ENCODE assay signal across 1 cellular context in the genomic region with DNA sequence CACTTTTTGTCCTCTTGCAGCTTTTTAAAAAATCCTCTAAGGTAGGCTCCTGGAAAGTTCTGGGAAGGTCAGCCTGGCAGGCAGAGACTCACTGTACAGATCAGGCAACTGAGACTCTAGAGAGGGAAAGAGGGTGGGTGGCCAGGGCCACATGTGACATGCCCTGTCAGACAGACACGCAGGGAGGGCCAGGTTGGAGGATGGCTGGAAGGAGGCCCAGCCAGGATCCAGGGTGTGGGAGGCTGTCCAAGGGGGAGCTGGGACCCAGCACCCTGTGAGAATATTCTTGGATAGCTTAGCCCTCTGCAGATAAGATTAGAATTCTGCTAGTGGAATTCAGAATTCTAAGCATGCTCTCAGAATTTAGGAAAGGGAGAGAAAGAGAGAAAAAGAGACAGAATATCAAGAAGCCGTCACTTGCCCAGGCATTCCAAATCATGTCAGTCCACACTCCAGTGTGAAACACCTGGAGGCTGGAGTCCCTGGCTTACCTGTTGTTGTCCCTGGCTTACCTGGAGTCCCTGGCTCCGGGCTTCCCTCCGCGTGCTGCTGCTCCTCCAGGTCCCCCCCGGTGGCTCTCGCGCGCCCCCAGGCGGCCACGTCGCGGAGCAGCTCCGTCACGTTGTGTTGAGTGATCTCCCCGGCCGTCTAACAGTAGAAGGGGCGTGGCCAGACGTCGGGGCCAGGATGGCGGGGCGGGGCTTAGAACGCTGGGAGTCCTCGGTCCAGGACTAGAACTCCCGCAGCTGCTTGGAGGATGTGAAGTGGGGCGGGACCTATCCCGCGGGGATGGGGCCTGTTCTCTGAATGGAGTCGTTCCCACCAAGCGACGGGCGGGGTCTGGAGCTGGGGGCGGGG.
TF ChIP-seq lines count a peak whose summit lies in the region.

No MANE protein-coding gene starts in this region.

TF ChIP-seq in HepG2, 621 proteins besides CTCF, POLR2A, EP300 and RAD21 (continues in another document):
- TF ChIP-seq SP5 (CRISPR knock-in tag; IDR thresholded peaks at IDR 0.05; ENCODE audit: borderline replicate concordance, low read depth) (peak; percentile 42; the same call in 1 of the 2 replicates), SP1 (IDR thresholded peaks at IDR 0.05) (no peak), SP1 (CRISPR knock-in tag; IDR thresholded peaks at IDR 0.05) (peak; percentile 62), IRF2 (CRISPR knock-in tag; IDR thresholded peaks at IDR 0.05) (peak; percentile 66), TBX2 (CRISPR knock-in tag; IDR thresholded peaks at IDR 0.05; ENCODE audit: borderline replicate concordance) (peak; percentile 36; the same call in 1 of the 2 replicates), FOXA3 (CRISPR knock-in tag; IDR thresholded peaks at IDR 0.05) (peak; percentile 16; the same call in 1 of the 2 replicates), KAT8 (CRISPR knock-in tag; IDR thresholded peaks at IDR 0.05) (peak; percentile 64), HMG20A (CRISPR knock-in tag; IDR thresholded peaks at IDR 0.05; ENCODE audit: borderline replicate concordance) (no peak), BHLHE40 (IDR thresholded peaks at IDR 0.05; ENCODE audit: low read length) (peak; percentile 45; the same call in 1 of the 2 replicates), SAP130 (CRISPR knock-in tag; IDR thresholded peaks at IDR 0.05; ENCODE audit: low read depth) (peak; percentile 43), TSC22D2 (CRISPR knock-in tag; IDR thresholded peaks at IDR 0.05; ENCODE audit: borderline replicate concordance) (peak; percentile 56; the same call in 1 of the 2 replicates), ZNF468 (CRISPR knock-in tag; IDR thresholded peaks at IDR 0.05) (no peak), GLI4 (CRISPR knock-in tag; IDR thresholded peaks at IDR 0.05; ENCODE audit: borderline replicate concordance) (no peak), ZSCAN22 (CRISPR knock-in tag; IDR thresholded peaks at IDR 0.05) (peak; percentile 55; the same call in 1 of the 2 replicates), CREB1 (IDR thresholded peaks at IDR 0.05) (peak; percentile 62), CREB1 (CRISPR knock-in tag; IDR thresholded peaks at IDR 0.05) (no peak), FOXO1 (CRISPR knock-in tag; IDR thresholded peaks at IDR 0.05) (peak; percentile 17; the same call in 1 of the 2 replicates), ZEB1 (IDR thresholded peaks at IDR 0.05; ENCODE audit: insufficient replicate concordance, low read depth) (peak; percentile 32), ARNTL (CRISPR knock-in tag; IDR thresholded peaks at IDR 0.05) (peak; percentile 86), ZNF501 (CRISPR knock-in tag; IDR thresholded peaks at IDR 0.05) (0 out of 2 replicates have a peak, but pooled peaks have one; percentile 28), STAG1 (CRISPR knock-in tag; IDR thresholded peaks at IDR 0.05) (peak; percentile 82), KMT2A (CRISPR knock-in tag; IDR thresholded peaks at IDR 0.05) (no peak), ADNP (CRISPR knock-in tag; IDR thresholded peaks at IDR 0.05) (no peak), ZNF432 (CRISPR knock-in tag; IDR thresholded peaks at IDR 0.05; ENCODE audit: borderline replicate concordance) (no peak), ERF (CRISPR knock-in tag; IDR thresholded peaks at IDR 0.05) (peak; percentile 52; the same call in 1 of the 2 replicates), ZNF777 (CRISPR knock-in tag; IDR thresholded peaks at IDR 0.05) (peak; percentile 99), KDM2A (CRISPR knock-in tag; IDR thresholded peaks at IDR 0.05; ENCODE audit: borderline replicate concordance, low read depth) (peak; percentile 83; the same call in 1 of the 2 replicates), ZNF572 (CRISPR knock-in tag; IDR thresholded peaks at IDR 0.05) (no peak), PHF8 (CRISPR knock-in tag; IDR thresholded peaks at IDR 0.05) (0 out of 2 replicates have a peak, but pooled peaks have one; percentile 22), ZMYM2 (CRISPR knock-in tag; IDR thresholded peaks at IDR 0.05) (peak; percentile 77; the same call in 1 of the 2 replicates), KLF16 (CRISPR knock-in tag; IDR thresholded peaks at IDR 0.05) (0 out of 4 replicates have a peak, but pooled peaks of 1 of the 2 experiments have one; percentile 29), PITX1 (CRISPR knock-in tag; IDR thresholded peaks at IDR 0.05) (0 out of 2 replicates have a peak, but pooled peaks have one; percentile 30), GABPB1 (CRISPR knock-in tag; IDR thresholded peaks at IDR 0.05) (peak; percentile 65), PAX8 (CRISPR knock-in tag; IDR thresholded peaks at IDR 0.05; ENCODE audit: borderline replicate concordance) (no peak)
- TF ChIP-seq, protein P1, sequence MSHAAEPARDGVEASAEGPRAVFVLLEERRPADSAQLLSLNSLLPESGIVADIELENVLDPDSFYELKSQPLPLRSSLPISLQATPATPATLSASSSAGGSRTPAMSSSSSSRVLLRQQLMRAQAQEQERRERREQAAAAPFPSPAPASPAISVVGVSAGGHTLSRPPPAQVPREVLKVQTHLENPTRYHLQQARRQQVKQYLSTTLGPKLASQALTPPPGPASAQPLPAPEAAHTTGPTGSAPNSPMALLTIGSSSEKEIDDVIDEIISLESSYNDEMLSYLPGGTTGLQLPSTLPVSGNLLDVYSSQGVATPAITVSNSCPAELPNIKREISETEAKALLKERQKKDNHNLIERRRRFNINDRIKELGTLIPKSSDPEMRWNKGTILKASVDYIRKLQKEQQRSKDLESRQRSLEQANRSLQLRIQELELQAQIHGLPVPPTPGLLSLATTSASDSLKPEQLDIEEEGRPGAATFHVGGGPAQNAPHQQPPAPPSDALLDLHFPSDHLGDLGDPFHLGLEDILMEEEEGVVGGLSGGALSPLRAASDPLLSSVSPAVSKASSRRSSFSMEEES (CRISPR knock-in tag; IDR thresholded peaks at IDR 0.05), result 0 out of 2 replicates have a peak, but pooled peaks have one; percentile 34
- TF ChIP-seq, protein P2, sequence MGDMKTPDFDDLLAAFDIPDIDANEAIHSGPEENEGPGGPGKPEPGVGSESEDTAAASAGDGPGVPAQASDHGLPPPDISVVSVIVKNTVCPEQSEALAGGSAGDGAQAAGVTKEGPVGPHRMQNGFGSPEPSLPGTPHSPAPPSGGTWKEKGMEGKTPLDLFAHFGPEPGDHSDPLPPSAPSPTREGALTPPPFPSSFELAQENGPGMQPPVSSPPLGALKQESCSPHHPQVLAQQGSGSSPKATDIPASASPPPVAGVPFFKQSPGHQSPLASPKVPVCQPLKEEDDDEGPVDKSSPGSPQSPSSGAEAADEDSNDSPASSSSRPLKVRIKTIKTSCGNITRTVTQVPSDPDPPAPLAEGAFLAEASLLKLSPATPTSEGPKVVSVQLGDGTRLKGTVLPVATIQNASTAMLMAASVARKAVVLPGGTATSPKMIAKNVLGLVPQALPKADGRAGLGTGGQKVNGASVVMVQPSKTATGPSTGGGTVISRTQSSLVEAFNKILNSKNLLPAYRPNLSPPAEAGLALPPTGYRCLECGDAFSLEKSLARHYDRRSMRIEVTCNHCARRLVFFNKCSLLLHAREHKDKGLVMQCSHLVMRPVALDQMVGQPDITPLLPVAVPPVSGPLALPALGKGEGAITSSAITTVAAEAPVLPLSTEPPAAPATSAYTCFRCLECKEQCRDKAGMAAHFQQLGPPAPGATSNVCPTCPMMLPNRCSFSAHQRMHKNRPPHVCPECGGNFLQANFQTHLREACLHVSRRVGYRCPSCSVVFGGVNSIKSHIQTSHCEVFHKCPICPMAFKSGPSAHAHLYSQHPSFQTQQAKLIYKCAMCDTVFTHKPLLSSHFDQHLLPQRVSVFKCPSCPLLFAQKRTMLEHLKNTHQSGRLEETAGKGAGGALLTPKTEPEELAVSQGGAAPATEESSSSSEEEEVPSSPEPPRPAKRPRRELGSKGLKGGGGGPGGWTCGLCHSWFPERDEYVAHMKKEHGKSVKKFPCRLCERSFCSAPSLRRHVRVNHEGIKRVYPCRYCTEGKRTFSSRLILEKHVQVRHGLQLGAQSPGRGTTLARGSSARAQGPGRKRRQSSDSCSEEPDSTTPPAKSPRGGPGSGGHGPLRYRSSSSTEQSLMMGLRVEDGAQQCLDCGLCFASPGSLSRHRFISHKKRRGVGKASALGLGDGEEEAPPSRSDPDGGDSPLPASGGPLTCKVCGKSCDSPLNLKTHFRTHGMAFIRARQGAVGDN (CRISPR knock-in tag; IDR thresholded peaks at IDR 0.05), result peak; percentile 57
- TF ChIP-seq, protein P3, sequence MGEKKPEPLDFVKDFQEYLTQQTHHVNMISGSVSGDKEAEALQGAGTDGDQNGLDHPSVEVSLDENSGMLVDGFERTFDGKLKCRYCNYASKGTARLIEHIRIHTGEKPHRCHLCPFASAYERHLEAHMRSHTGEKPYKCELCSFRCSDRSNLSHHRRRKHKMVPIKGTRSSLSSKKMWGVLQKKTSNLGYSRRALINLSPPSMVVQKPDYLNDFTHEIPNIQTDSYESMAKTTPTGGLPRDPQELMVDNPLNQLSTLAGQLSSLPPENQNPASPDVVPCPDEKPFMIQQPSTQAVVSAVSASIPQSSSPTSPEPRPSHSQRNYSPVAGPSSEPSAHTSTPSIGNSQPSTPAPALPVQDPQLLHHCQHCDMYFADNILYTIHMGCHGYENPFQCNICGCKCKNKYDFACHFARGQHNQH (CRISPR knock-in tag; IDR thresholded peaks at IDR 0.05), result peak; percentile 31; the same call in 1 of the 2 replicates
- TF ChIP-seq, protein P4, sequence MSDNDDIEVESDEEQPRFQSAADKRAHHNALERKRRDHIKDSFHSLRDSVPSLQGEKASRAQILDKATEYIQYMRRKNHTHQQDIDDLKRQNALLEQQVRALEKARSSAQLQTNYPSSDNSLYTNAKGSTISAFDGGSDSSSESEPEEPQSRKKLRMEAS (IDR thresholded peaks at IDR 0.05), result peak; percentile 63
- TF ChIP-seq, protein P5, sequence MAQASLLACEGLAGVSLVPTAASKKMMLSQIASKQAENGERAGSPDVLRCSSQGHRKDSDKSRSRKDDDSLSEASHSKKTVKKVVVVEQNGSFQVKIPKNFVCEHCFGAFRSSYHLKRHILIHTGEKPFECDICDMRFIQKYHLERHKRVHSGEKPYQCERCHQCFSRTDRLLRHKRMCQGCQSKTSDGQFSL (CRISPR knock-in tag; IDR thresholded peaks at IDR 0.05), result peak; percentile 66; the same call in 1 of the 2 replicates
- TF ChIP-seq, protein P6, sequence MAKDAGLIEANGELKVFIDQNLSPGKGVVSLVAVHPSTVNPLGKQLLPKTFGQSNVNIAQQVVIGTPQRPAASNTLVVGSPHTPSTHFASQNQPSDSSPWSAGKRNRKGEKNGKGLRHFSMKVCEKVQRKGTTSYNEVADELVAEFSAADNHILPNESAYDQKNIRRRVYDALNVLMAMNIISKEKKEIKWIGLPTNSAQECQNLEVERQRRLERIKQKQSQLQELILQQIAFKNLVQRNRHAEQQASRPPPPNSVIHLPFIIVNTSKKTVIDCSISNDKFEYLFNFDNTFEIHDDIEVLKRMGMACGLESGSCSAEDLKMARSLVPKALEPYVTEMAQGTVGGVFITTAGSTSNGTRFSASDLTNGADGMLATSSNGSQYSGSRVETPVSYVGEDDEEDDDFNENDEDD (CRISPR knock-in tag; IDR thresholded peaks at IDR 0.05; ENCODE audit: borderline replicate concordance), result peak; percentile 45; the same call in 1 of the 2 replicates
- TF ChIP-seq, protein P7, sequence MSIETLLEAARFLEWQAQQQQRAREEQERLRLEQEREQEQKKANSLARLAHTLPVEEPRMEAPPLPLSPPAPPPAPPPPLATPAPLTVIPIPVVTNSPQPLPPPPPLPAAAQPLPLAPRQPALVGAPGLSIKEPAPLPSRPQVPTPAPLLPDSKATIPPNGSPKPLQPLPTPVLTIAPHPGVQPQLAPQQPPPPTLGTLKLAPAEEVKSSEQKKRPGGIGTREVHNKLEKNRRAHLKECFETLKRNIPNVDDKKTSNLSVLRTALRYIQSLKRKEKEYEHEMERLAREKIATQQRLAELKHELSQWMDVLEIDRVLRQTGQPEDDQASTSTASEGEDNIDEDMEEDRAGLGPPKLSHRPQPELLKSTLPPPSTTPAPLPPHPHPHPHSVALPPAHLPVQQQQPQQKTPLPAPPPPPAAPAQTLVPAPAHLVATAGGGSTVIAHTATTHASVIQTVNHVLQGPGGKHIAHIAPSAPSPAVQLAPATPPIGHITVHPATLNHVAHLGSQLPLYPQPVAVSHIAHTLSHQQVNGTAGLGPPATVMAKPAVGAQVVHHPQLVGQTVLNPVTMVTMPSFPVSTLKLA (IDR thresholded peaks at IDR 0.05), result 0 out of 2 replicates have a peak, but pooled peaks have one; percentile 3
- TF ChIP-seq, protein P8, sequence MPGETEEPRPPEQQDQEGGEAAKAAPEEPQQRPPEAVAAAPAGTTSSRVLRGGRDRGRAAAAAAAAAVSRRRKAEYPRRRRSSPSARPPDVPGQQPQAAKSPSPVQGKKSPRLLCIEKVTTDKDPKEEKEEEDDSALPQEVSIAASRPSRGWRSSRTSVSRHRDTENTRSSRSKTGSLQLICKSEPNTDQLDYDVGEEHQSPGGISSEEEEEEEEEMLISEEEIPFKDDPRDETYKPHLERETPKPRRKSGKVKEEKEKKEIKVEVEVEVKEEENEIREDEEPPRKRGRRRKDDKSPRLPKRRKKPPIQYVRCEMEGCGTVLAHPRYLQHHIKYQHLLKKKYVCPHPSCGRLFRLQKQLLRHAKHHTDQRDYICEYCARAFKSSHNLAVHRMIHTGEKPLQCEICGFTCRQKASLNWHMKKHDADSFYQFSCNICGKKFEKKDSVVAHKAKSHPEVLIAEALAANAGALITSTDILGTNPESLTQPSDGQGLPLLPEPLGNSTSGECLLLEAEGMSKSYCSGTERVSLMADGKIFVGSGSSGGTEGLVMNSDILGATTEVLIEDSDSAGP (CRISPR knock-in tag; IDR thresholded peaks at IDR 0.05; ENCODE audit: borderline replicate concordance), result peak; percentile 90
- TF ChIP-seq, protein P9, sequence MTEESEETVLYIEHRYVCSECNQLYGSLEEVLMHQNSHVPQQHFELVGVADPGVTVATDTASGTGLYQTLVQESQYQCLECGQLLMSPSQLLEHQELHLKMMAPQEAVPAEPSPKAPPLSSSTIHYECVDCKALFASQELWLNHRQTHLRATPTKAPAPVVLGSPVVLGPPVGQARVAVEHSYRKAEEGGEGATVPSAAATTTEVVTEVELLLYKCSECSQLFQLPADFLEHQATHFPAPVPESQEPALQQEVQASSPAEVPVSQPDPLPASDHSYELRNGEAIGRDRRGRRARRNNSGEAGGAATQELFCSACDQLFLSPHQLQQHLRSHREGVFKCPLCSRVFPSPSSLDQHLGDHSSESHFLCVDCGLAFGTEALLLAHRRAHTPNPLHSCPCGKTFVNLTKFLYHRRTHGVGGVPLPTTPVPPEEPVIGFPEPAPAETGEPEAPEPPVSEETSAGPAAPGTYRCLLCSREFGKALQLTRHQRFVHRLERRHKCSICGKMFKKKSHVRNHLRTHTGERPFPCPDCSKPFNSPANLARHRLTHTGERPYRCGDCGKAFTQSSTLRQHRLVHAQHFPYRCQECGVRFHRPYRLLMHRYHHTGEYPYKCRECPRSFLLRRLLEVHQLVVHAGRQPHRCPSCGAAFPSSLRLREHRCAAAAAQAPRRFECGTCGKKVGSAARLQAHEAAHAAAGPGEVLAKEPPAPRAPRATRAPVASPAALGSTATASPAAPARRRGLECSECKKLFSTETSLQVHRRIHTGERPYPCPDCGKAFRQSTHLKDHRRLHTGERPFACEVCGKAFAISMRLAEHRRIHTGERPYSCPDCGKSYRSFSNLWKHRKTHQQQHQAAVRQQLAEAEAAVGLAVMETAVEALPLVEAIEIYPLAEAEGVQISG (CRISPR knock-in tag; IDR thresholded peaks at IDR 0.05), result peak; percentile 46; the same call in 1 of the 2 replicates
